Comparison of ENCODE assay signal across 23 cellular contexts in genomic region chr6:14440215-14440890, GRCh38.
A peak's percentile ranks its signal among the peaks of the same experiment; 100 is the strongest.
DNase-seq lines count a peak whose midpoint lies in the region; ATAC-seq and TF ChIP-seq lines count a peak whose summit lies in the region.
"Had no signal": no experiment of that assay in that cellular context is flagged by ENCODE, and none has a peak within 500 bp of the region (broad histone marks: within the 10 kb centered on the region; RNA-seq: fewer than 3 reads in every experiment).

No MANE protein-coding gene starts in this region.

- ATAC-seq in heart right ventricle = peak in 3 of 8 donors; percentile 11 to 17 (median 12)
- ATAC-seq in Right ventricle myocardium inferior = no peak
- ATAC-seq in right cardiac atrium = no peak
- ATAC-seq: activated CD8-positive, alpha-beta T cell treated with anti-CD3 and anti-CD28 coated beads, Interleukin-2, amount 10 ng/mL, durations not matched to agents 7 days and 5 days; GM23338 had no signal

- H3K27me3 ChIP-seq in heart right ventricle = no peaks in the 10 kb centered on the region
- no peaks in the 10 kb centered on the region for H3K27me3 ChIP-seq in right cardiac atrium (ENCODE audit: control insufficient read depth, insufficient read depth)
- no peaks in the 10 kb centered on the region for H3K27me3 ChIP-seq in transverse colon
- H3K27me3 ChIP-seq: gastrocnemius medialis had no signal

- in situ Hi-C loops in transverse colon (cut with MboI; ENCODE audit: low pct_ligation_motif_present in 1 of 4, low pct_unique_long_range_greater_than_20kb in 1 of 4, low sequenced_read_pairs in 3 of 4) (no loop called here), G401 (cut with HindIII; ENCODE audit: low sequenced_read_pairs) (no loop called here), ACHN (cut with HindIII; ENCODE audit: low pct_ligation_motif_present, low pct_unique_long_range_greater_than_20kb, low sequenced_read_pairs) (no loop called here)

- H3K4me3 ChIP-seq in heart right ventricle = peak overlapping the region in 1 of 10 donors; percentile 7
- H3K4me3 ChIP-seq in right cardiac atrium (ENCODE audit: low read length) = no peak overlapping the region
- H3K4me3 ChIP-seq in transverse colon = no peak overlapping the region
- H3K4me3 ChIP-seq: GM23338, psoas muscle, SK-N-MC had no signal

- WGBS in heart right ventricle, 2 donors = 79 to 86% methylated on average over 4 of the region's 4 CpGs
- WGBS in right cardiac atrium = 75% methylated on average over 4 of the region's 4 CpGs
- 86 to 87% methylated on average over 4 of the region's 4 CpGs for WGBS in transverse colon (ENCODE audit: low coverage in 1 of 2), 2 donors

- TF ChIP-seq POLR2A in transverse colon (IDR thresholded peaks at IDR 0.05) = no peak

- no peak for DNase-seq in heart right ventricle
- no peak for DNase-seq in Right ventricle myocardium inferior (ENCODE audit: missing footprints)
- peak; percentile 93 for DNase-seq in NCI-H82 (lab: John Stamatoyannopoulos, UW)
- no peak for DNase-seq in right cardiac atrium
- DNase-seq in transverse colon = no peak
- no peak for DNase-seq in G401 (ENCODE audit: low spot score)
- DNase-seq in ACHN = no peak
- no peak for DNase-seq in DMS53 (lab: John Stamatoyannopoulos, UW)
- DNase-seq: activated B cell treated with CpG ODN at 0.5 μM for 24 hours; activated CD8-positive, alpha-beta T cell treated with anti-CD3 and anti-CD28 coated beads, Interleukin-2, amount 10 ng/mL, durations not matched to agents 7 days and 5 days; activated naive CD4-positive, alpha-beta T cell; activated T-cell treated with anti-CD3 and anti-CD28 coated beads, Interleukin-2, amount 50 U/mL, for 1 hour; amygdala; central memory CD4-positive, alpha-beta T cell; gastrocnemius medialis; NCI-H1436 treated with DMSO at 0.1 percent for 48 hours; NCI-H226; nephron progenitor cell; NK-92 treated with Interleukin-12 subunit alpha and Interleukin-12 subunit beta, amount 100 ng/mL, for 24 hours; psoas muscle; substantia nigra had no signal

- H3K4me1 ChIP-seq in heart right ventricle (peaks cover 3 to 51% (median 27%) of the 10 kb centered on the region in 9 donors), right cardiac atrium (ENCODE audit: control insufficient read depth, insufficient read depth, low read length) (peaks cover 7% of the 10 kb centered on the region), transverse colon (peaks cover 0 to 10% (median 2%) of the 10 kb centered on the region in 4 donors)

- H3K36me3 ChIP-seq in heart right ventricle (no peaks in the 10 kb centered on the region), transverse colon (no peaks in the 10 kb centered on the region)
- H3K36me3 ChIP-seq: gastrocnemius medialis had no signal

- H3K9me3 ChIP-seq in heart right ventricle (no peaks in the 10 kb centered on the region), right cardiac atrium (ENCODE audit: control insufficient read depth, low read length) (no peaks in the 10 kb centered on the region), transverse colon (no peaks in the 10 kb centered on the region)
- H3K9me3 ChIP-seq: gastrocnemius medialis, psoas muscle had no signal

- TF ChIP-seq EP300 in transverse colon (IDR thresholded peaks at IDR 0.05; ENCODE audit: low read depth) = no peak

- peak overlapping the region in 6 of 10 donors; percentile 44 to 79 (median 67) for H3K27ac ChIP-seq in heart right ventricle
- H3K27ac ChIP-seq in right cardiac atrium (ENCODE audit: low read length) = peak overlapping the region; percentile 23
- H3K27ac ChIP-seq in transverse colon = peak overlapping the region in 3 of 4 donors; percentile 62 to 72 (median 67)
- H3K27ac ChIP-seq: psoas muscle, SK-N-MC had no signal

- no peak for TF ChIP-seq CTCF in heart right ventricle (IDR thresholded peaks at IDR 0.05)
- no peak for TF ChIP-seq CTCF in transverse colon (IDR thresholded peaks at IDR 0.05)

- intact Hi-C loops in heart right ventricle (cut with DNase I) (loop anchor here in 1 of 10 donors (10.0 kb wide), 1 partner anchor 444 kb away; no protein-coding TSS in a partner anchor), Right ventricle myocardium inferior (cut with DNase I) (no loop called here), right cardiac atrium (cut with DNase I) (no loop called here), transverse colon (cut with DNase I; ENCODE audit: low total_unique reads) (no loop called here)
